In genomic region chrX:30015440-30015839, GRCh38 we compare ENCODE assay signal across 3 cellular contexts.
"Had no signal": no experiment of that assay in that cellular context is flagged by ENCODE, and none has a peak within 500 bp of the region (broad histone marks: within the 10 kb centered on the region; RNA-seq: fewer than 3 reads in every experiment).

No MANE protein-coding gene starts in this region.

- ATAC-seq: GM12878 had no signal

- DNase-seq: GDM1, GF-D8 had no signal

- H3K4me3 ChIP-seq: GM12878 had no signal
